ENCODE assay signal across 11 cellular contexts in the genomic region with DNA sequence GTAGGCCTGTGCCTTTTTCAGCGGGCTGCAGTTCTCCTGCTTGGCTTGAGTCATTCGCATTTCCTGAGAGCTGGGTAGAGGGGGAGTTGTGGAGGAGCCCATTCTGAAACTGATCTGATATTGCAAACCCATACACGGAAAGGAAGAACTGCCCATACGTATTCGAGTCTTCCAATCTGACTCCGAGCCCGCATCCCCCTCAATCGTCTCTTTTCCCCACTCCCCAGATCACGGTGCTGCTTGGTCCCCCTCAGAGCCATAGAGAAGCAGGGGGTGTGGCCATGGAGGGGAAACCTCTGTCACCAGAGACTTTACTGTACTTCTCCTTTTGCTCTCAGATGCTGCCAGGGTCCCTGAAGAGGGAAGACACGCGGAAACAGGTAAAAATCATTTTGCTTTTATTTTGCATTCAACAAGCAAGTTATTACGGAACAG. TPM values are rescaled to one million over a fixed set of nuclear protein-coding genes. Genes with fewer than 3 reads are reported as not detected.
A peak's percentile ranks its signal among the peaks of the same experiment; 100 is the strongest.
DNase-seq lines count a peak whose midpoint lies in the region; ATAC-seq and TF ChIP-seq lines count a peak whose summit lies in the region.
"Had no signal": no experiment of that assay in that cellular context is flagged by ENCODE, and none has a peak within 500 bp of the region (broad histone marks: within the 10 kb centered on the region; RNA-seq: fewer than 3 reads in every experiment).

A gene (plus strand): TSS at position 337 of the 435 bp plus-strand sequence. CDS start 2,854 bp downstream, outside the sequence.

- peak in 2 of 3 donors; percentile 80 to 90 for TF ChIP-seq POLR2A in spleen (IDR thresholded peaks at IDR 0.05)

- H3K9me3 ChIP-seq in spleen, result no peaks in the 10 kb centered on the region

- DNase-seq in GM13977 (ENCODE audit: low spot score) (peak; percentile 67), UCSD-AML1 (lab: John Stamatoyannopoulos, UW; ENCODE audit: unreplicated experiment) (peak; percentile 58), spleen (peak; percentile 87), DMS153 (lab: John Stamatoyannopoulos, UW) (no peak), Right ventricle myocardium inferior (ENCODE audit: missing footprints) (no peak), NCI-H446 treated with DMSO at 0.1 percent for 48 hours (lab: John Stamatoyannopoulos, UW) (no peak), coronary artery (ENCODE audit: low spot score) (no peak)
- DNase-seq: DMS79 treated with DMSO at 0.1 percent for 48 hours; effector memory CD4-positive, alpha-beta T cell; NCI-H748 treated with DMSO at 0.1 percent for 48 hours had no signal

- TF ChIP-seq CTCF in GM13977 (IDR thresholded peaks at IDR 0.05; ENCODE audit: extremely low read depth, insufficient read depth, missing control alignments) (no peak), spleen (IDR thresholded peaks at IDR 0.05 in 8 of 11, conservative IDR thresholded peaks at IDR 0.05 in 3 of 11) (no peak), coronary artery (IDR thresholded peaks at IDR 0.05) (no peak)

- WGBS in spleen, 5 donors, result 22 to 51% (median 34%) methylated on average over 12 of the region's 12 CpGs

- ATAC-seq in HG03521 (IDR thresholded peaks at IDR 0.05; ENCODE audit: unreplicated experiment) (peak; percentile 34), Right ventricle myocardium inferior (no peak)

- peaks cover 0 to 7% (median 0%) of the 10 kb centered on the region in 6 donors for H3K36me3 ChIP-seq in spleen

- H3K4me3 ChIP-seq in spleen, result peak within 1 kb of the TSS; percentile 29 to 77 (median 48)
- H3K4me3 ChIP-seq in coronary artery, result no peak within 1 kb of the TSS

- H3K27ac ChIP-seq in spleen, result peak within 1 kb of the TSS; percentile 17 to 90 (median 82)
- H3K27ac ChIP-seq in coronary artery, result no peak within 1 kb of the TSS

- peaks cover 0 to 13% (median 0%) of the 10 kb centered on the region in 7 donors for H3K27me3 ChIP-seq in spleen (replicated peaks in 1 of 7)

- in situ Hi-C loops in GM13977 (cut with MboI; ENCODE audit: low pct_unique_long_range_greater_than_20kb, low sequenced_read_pairs, unreplicated experiment), result no loop called here

- intact Hi-C loops in spleen (cut with DNase I; ENCODE audit: low total_unique reads), result no loop called here
- intact Hi-C loops in Right ventricle myocardium inferior (cut with DNase I), result no loop called here

- peaks cover 0 to 66% (median 25%) of the 10 kb centered on the region in 6 donors for H3K4me1 ChIP-seq in spleen

RNA-seq across cellular contexts. Expression of the gene that starts here (rescaled TPM):
- total RNA-seq in spleen, result 100 to 1,000 TPM; 251 to 446 (median 339) TPM
- polyA plus RNA-seq in spleen, result 100 to 1,000 TPM; 292 to 445 (median 394) TPM
- total RNA-seq in Right ventricle myocardium inferior, result 0.19 TPM

Comparison
In these comparisons a context has a peak if more than half of its experiments do, and no peak if none do; other contexts are left out.
1. RNA of the gene that starts here (total RNA-seq): 251 to 446 TPM in spleen; 0.19 TPM in Right ventricle myocardium inferior (single experiment); every median in the first group is over 100 times any median in the second.
2. DNase-seq: peak in GM13977 (single experiment), UCSD-AML1 (single experiment) and spleen (single experiment); none in DMS153 (single experiment), Right ventricle myocardium inferior (single experiment), NCI-H446 treated with DMSO at 0.1 percent for 48 hours (single experiment) and coronary artery (single experiment).
3. H3K27ac ChIP-seq: peak in spleen (8 of 8); none in coronary artery (0 of 2).